20 cellular contexts compared by ENCODE assay signal in genomic region chr12:31877884-31878283, GRCh38.
A peak's percentile ranks its signal among the peaks of the same experiment; 100 is the strongest.
DNase-seq lines count a peak whose midpoint lies in the region; ATAC-seq, FAIRE-seq and TF ChIP-seq lines count a peak whose summit lies in the region.
"Had no signal": no experiment of that assay in that cellular context is flagged by ENCODE, and none has a peak within 500 bp of the region (broad histone marks: within the 10 kb centered on the region; RNA-seq: fewer than 3 reads in every experiment).

No MANE protein-coding gene starts in this region.

- H3K4me2 ChIP-seq in OCI-LY1 (ENCODE audit: low read length) (peak overlapping the region; percentile 53; the same call in 1 of the 2 replicates), endothelial cell of umbilical vein (ENCODE audit: insufficient read depth, low read length) (no peak overlapping the region)
- H3K4me2 ChIP-seq: A549, PC-9 had no signal

- intact Hi-C loops in endothelial cell of umbilical vein (cut with micrococcal nuclease), result loop anchor here (5.0 to 10.0 kb wide), 4 partner anchors 157 to 764 kb away; no protein-coding TSS in a partner anchor

- H3K4me3 ChIP-seq in OCI-LY1 (ENCODE audit: low read depth, low read length, poor library complexity, severe bottlenecking) (no peak overlapping the region), endothelial cell of umbilical vein (replicated peaks in 1 of 3; ENCODE audit: insufficient read depth in 1 of 3, low read depth in 1 of 3, low read length in 3 of 3) (no peak overlapping the region), neutrophil (ENCODE audit: low read depth in 1 of 2, low read length in 1 of 2) (no peak overlapping the region)
- H3K4me3 ChIP-seq: A549, left lung, ovary, PC-9, vagina had no signal

- H4K20me1 ChIP-seq in OCI-LY1 (ENCODE audit: insufficient read depth, low read length), result no peaks in the 10 kb centered on the region
- H4K20me1 ChIP-seq in endothelial cell of umbilical vein (replicated peaks; ENCODE audit: control insufficient read depth, extremely low read depth, insufficient read depth, low read length), result no peaks in the 10 kb centered on the region

- H3K27me3 Mint-ChIP-seq in activated CD8-positive, alpha-beta memory T cell treated with anti-CD3 and anti-CD28 coated beads, Interleukin-2, amount 10 ng/mL, durations not matched to agents 7 days and 5 days, result no peaks in the 10 kb centered on the region

- H3F3A ChIP-seq in OCI-LY1 (ENCODE audit: insufficient read depth, low read length), result no peaks in the 10 kb centered on the region

- POLR2A ChIA-PET in endothelial cell of umbilical vein (lab: Charles Lee), result no interaction called here

- H3K36me3 ChIP-seq in OCI-LY1 (ENCODE audit: insufficient read depth, low read length) (no peaks in the 10 kb centered on the region), endothelial cell of umbilical vein (ENCODE audit: control insufficient read depth in 2 of 2, extremely low read depth in 1 of 2, insufficient read depth in 2 of 2, low read length in 2 of 2) (no peaks in the 10 kb centered on the region), neutrophil (no peaks in the 10 kb centered on the region)
- H3K36me3 ChIP-seq: brain microvascular endothelial cell, left lung, ovary, vagina had no signal

- no peak for ATAC-seq in activated CD8-positive, alpha-beta memory T cell treated with anti-CD3 and anti-CD28 coated beads, Interleukin-2, amount 10 ng/mL, durations not matched to agents 7 days and 5 days
- ATAC-seq: A549, left lung had no signal

- dilution Hi-C loops in endothelial cell of umbilical vein (cut with MboI; ENCODE audit: extremely low pct_ligation_motif_present, low sequenced_read_pairs), result no loop called here

- no peak for TF ChIP-seq POLR2A in endothelial cell of umbilical vein (IDR thresholded peaks at IDR 0.05; ENCODE audit: low read depth, low read length)

- no peak overlapping the region for H3K27ac Mint-ChIP-seq in activated CD8-positive, alpha-beta memory T cell treated with anti-CD3 and anti-CD28 coated beads, Interleukin-2, amount 10 ng/mL, durations not matched to agents 7 days and 5 days
- H3K27ac Mint-ChIP-seq: T-helper 1 cell treated with Interleukin-12 subunit alpha and Interleukin-12 subunit beta and Interleukin-4 antibody, amounts not matched to agents 30 μg/mL and 1 μg/mL, for 36 hours had no signal

- peak overlapping the region; percentile 40; the same call in 1 of the 2 replicates for H3K9ac ChIP-seq in OCI-LY1 (ENCODE audit: low read length)
- no peak overlapping the region for H3K9ac ChIP-seq in endothelial cell of umbilical vein (replicated peaks; ENCODE audit: extremely low read depth, insufficient read depth, low read length)

- H3K9me3 ChIP-seq in OCI-LY1 (ENCODE audit: low read length), result no peaks in the 10 kb centered on the region
- no peaks in the 10 kb centered on the region for H3K9me3 ChIP-seq in endothelial cell of umbilical vein (replicated peaks; ENCODE audit: control insufficient read depth, insufficient read depth, low read length)
- H3K9me3 ChIP-seq in neutrophil, result no peaks in the 10 kb centered on the region
- H3K9me3 ChIP-seq: ovary, vagina had no signal

- no TSS peak for BruUV-seq in endothelial cell of umbilical vein (replicated peaks; lab: Mats Ljungman, UMichigan)

- no peak for TF ChIP-seq CTCF in OCI-LY1 (IDR thresholded peaks at IDR 0.05; ENCODE audit: low read length)
- no peak for TF ChIP-seq CTCF in endothelial cell of umbilical vein (IDR thresholded peaks at IDR 0.05; ENCODE audit: extremely low read depth in 1 of 2, insufficient read depth in 1 of 2, low read depth in 1 of 2, low read length in 2 of 2)
- TF ChIP-seq CTCF in neutrophil (IDR thresholded peaks at IDR 0.05), result no peak

- 0 out of 2 replicates have a peak overlapping the region, but pooled peaks have one; percentile 16 for H2AFZ ChIP-seq in OCI-LY1 (ENCODE audit: low read length)
- H2AFZ ChIP-seq in endothelial cell of umbilical vein (ENCODE audit: low read depth, low read length), result peak overlapping the region; percentile 93
- H2AFZ ChIP-seq: PC-9 had no signal

- H3K9me3 Mint-ChIP-seq in activated CD8-positive, alpha-beta memory T cell treated with anti-CD3 and anti-CD28 coated beads, Interleukin-2, amount 10 ng/mL, durations not matched to agents 7 days and 5 days (ENCODE audit: low read depth), result peaks cover 8% of the 10 kb centered on the region

- H3K27me3 ChIP-seq in OCI-LY1 (ENCODE audit: insufficient read depth, low read length) (no peaks in the 10 kb centered on the region), endothelial cell of umbilical vein (ENCODE audit: control insufficient read depth in 2 of 2, insufficient read depth in 2 of 2, low read length in 2 of 2) (no peaks in the 10 kb centered on the region), neutrophil (no peaks in the 10 kb centered on the region)
- H3K27me3 ChIP-seq: brain microvascular endothelial cell, left lung, ovary, vagina had no signal

- H3K9me1 ChIP-seq in endothelial cell of umbilical vein (replicated peaks; ENCODE audit: control insufficient read depth, extremely low read depth, insufficient read depth, low read length), result no peaks in the 10 kb centered on the region

- peaks cover 55% of the 10 kb centered on the region for H3K4me1 ChIP-seq in OCI-LY1 (ENCODE audit: insufficient read depth, low read length, severe bottlenecking)
- H3K4me1 ChIP-seq in endothelial cell of umbilical vein (ENCODE audit: control insufficient read depth, extremely low read depth, insufficient read depth, low read length), result peaks cover 28% of the 10 kb centered on the region
- H3K4me1 ChIP-seq in neutrophil (ENCODE audit: control insufficient read depth in 1 of 2, insufficient read depth in 1 of 2, low read depth in 1 of 2, low read length in 1 of 2), result peaks cover 15 to 25% of the 10 kb centered on the region in 2 experiments

- peak; percentile 7 for DNase-seq in activated CD8-positive, alpha-beta memory T cell treated with anti-CD3 and anti-CD28 coated beads, Interleukin-2, amount 50 U/mL, for 48 hours
- no peak for DNase-seq in activated CD8-positive, alpha-beta memory T cell treated with anti-CD3 and anti-CD28 coated beads, Interleukin-2, amount 10 ng/mL, durations not matched to agents 7 days and 5 days
- no peak for DNase-seq in endothelial cell of umbilical vein (ENCODE audit: low read depth, low spot score)
- no peak for DNase-seq in NCI-H2029 (lab: John Stamatoyannopoulos, UW)
- DNase-seq in NCI-H1092 treated with DMSO at 0.1 percent for 48 hours (lab: John Stamatoyannopoulos, UW), result no peak
- DNase-seq in medulla oblongata (ENCODE audit: extremely low spot score), result no peak
- DNase-seq: brain microvascular endothelial cell; C1 segment of cervical spinal cord; left lung; NCI-H524 treated with DMSO at 0.1 percent for 48 hours; PC-9; stimulated activated CD4-positive, alpha-beta T cell treated with anti-CD3 and anti-CD28 coated beads, Interleukin-15, amount 100 ng/mL, for 24 hours had no signal

- CTCF ChIA-PET in activated CD8-positive, alpha-beta memory T cell treated with anti-CD3 and anti-CD28 coated beads, Interleukin-2, amount 10 ng/mL, durations not matched to agents 7 days and 5 days (lab: Charles Lee), result interaction anchor here (1.4 kb wide), 1 partner anchor 196 kb away, joined by 3 read pairs; no protein-coding TSS in a partner anchor
- CTCF ChIA-PET in endothelial cell of umbilical vein (lab: Charles Lee), result interaction anchor here (1.0 to 1.5 kb wide), 2 partner anchors 18 to 30 kb away, joined by 3 to 5 read pairs; no protein-coding TSS in a partner anchor

- H3K4me1 Mint-ChIP-seq in activated CD8-positive, alpha-beta memory T cell treated with anti-CD3 and anti-CD28 coated beads, Interleukin-2, amount 10 ng/mL, durations not matched to agents 7 days and 5 days, result peaks cover 21% of the 10 kb centered on the region

- H3K79me2 ChIP-seq in OCI-LY1 (ENCODE audit: insufficient read depth, low read length) (no peaks in the 10 kb centered on the region), endothelial cell of umbilical vein (ENCODE audit: control insufficient read depth, insufficient read depth, low read length) (no peaks in the 10 kb centered on the region)

- no peak for FAIRE-seq in endothelial cell of umbilical vein (lab: Jason Lieb, UNC)
- FAIRE-seq: A549, colon, G401.6 had no signal

- no peaks in the 10 kb centered on the region for H3K9me2 ChIP-seq in OCI-LY1 (ENCODE audit: low read depth, low read length)

- peak overlapping the region; percentile 89 for H3K27ac ChIP-seq in OCI-LY1 (ENCODE audit: low read depth, low read length, poor library complexity, severe bottlenecking)
- H3K27ac ChIP-seq in endothelial cell of umbilical vein (ENCODE audit: insufficient read depth, low read depth, low read length), result no peak overlapping the region
- peak overlapping the region; percentile 26 for H3K27ac ChIP-seq in neutrophil
- H3K27ac ChIP-seq: A549, brain microvascular endothelial cell, ovary, PC-9, vagina had no signal

- peaks cover 34% of the 10 kb centered on the region for H3K36me3 Mint-ChIP-seq in activated CD8-positive, alpha-beta memory T cell treated with anti-CD3 and anti-CD28 coated beads, Interleukin-2, amount 10 ng/mL, durations not matched to agents 7 days and 5 days

- no peak overlapping the region for H3K4me3 Mint-ChIP-seq in activated CD8-positive, alpha-beta memory T cell treated with anti-CD3 and anti-CD28 coated beads, Interleukin-2, amount 10 ng/mL, durations not matched to agents 7 days and 5 days
- H3K4me3 Mint-ChIP-seq: T-helper 1 cell treated with Interleukin-12 subunit alpha and Interleukin-12 subunit beta and Interleukin-4 antibody, amounts not matched to agents 30 μg/mL and 1 μg/mL, for 36 hours had no signal

TF ChIP-seq in endothelial cell of umbilical vein, 7 proteins besides CTCF, POLR2A, EP300 and RAD21:
- TF ChIP-seq JUN (IDR thresholded peaks at IDR 0.05; ENCODE audit: borderline replicate concordance, insufficient read depth, insufficient read length, low read depth) (no peak), MAX (IDR thresholded peaks at IDR 0.05; ENCODE audit: insufficient read depth, insufficient read length) (no peak), MYC (IDR thresholded peaks at IDR 0.05; ENCODE audit: low read depth, low read length) (no peak), POLR2AphosphoS5 (IDR thresholded peaks at IDR 0.05; ENCODE audit: insufficient read depth, low read depth, low read length) (no peak), EZH2 (IDR thresholded peaks at IDR 0.05; ENCODE audit: borderline replicate concordance, low read depth, low read length, severe bottlenecking) (no peak), FOS (IDR thresholded peaks at IDR 0.05; ENCODE audit: borderline replicate concordance, insufficient read depth, low read length) (no peak), GATA2 (IDR thresholded peaks at IDR 0.05; ENCODE audit: insufficient read depth, insufficient read length, low read depth, low read length) (no peak)
